1 cellular context compared by ENCODE assay signal in the genomic region with DNA sequence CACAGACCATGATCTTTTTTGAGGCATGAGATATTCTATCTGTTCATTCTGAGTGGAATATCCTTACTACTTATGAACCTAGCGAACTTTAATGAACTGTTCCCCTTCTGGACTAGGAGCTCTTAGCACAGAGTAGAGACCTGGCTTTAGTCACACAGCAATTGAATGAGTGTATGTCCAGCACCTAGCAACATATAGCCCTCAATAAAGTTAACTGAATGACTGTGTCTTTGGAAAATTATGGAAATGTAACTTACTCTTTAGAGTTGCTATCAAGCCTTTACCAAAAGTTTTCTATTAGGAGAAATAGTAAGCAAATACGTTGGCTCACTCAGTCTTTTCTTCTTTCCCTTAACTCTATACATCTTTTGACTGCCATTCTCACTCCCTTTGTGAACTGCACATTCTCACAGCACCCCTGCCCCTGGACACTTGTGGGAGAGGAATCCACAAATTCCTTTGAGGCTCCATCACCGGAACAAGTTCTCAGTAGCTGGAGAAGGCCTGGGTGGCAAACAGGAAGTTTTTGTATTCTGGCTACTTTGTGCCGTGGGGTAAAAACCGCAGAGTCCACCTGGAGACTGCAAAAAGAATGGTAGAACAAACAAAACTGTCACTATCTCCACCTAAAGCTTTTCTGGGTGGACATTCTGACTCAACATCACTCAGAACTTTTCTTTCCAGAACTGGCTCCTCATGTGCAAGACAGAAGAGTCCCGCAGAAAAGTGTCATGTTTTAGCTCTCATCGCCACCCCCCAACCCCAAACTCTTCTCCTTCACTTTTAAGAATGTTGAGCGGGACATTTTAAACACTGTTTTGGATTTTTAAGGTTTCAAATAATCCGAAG.
A peak's percentile ranks its signal among the peaks of the same experiment; 100 is the strongest.
TF ChIP-seq lines count a peak whose summit lies in the region.

No MANE protein-coding gene starts in this region.

TF ChIP-seq in HepG2, 621 proteins besides CTCF, POLR2A, EP300 and RAD21 (continued from another document and continues in another):
- TF ChIP-seq POLR2AphosphoS5 (IDR thresholded peaks at IDR 0.05; ENCODE audit: low read depth, low read length) (no peak), GPN1 (CRISPR knock-in tag; IDR thresholded peaks at IDR 0.05; ENCODE audit: borderline replicate concordance) (no peak), PRMT3 (CRISPR knock-in tag; IDR thresholded peaks at IDR 0.05; ENCODE audit: borderline replicate concordance, low read depth) (no peak), ERF (CRISPR knock-in tag; IDR thresholded peaks at IDR 0.05) (0 out of 2 replicates have a peak, but pooled peaks have one; percentile 21), NONO (IDR thresholded peaks at IDR 0.05) (no peak), NONO (CRISPR knock-in tag; conservative IDR thresholded peaks at IDR 0.05) (peak; percentile 8; the same call in 1 of the 2 replicates), NCOR1 (IDR thresholded peaks at IDR 0.05; ENCODE audit: borderline replicate concordance, low read length) (no peak), MXD3 (CRISPR knock-in tag; IDR thresholded peaks at IDR 0.05) (no peak), SPEN (CRISPR knock-in tag; IDR thresholded peaks at IDR 0.05; ENCODE audit: low read depth) (no peak), NCOA1 (CRISPR knock-in tag; IDR thresholded peaks at IDR 0.05) (no peak; the same call in 1 of the 2 replicates), ZNF333 (CRISPR knock-in tag; IDR thresholded peaks at IDR 0.05; ENCODE audit: borderline replicate concordance) (no peak), NR1H2 (CRISPR knock-in tag; IDR thresholded peaks at IDR 0.05; ENCODE audit: borderline replicate concordance, low read depth) (no peak), FOXP1 (IDR thresholded peaks at IDR 0.05) (no peak), FOXP1 (CRISPR knock-in tag; IDR thresholded peaks at IDR 0.05) (no peak), ZNF329 (CRISPR knock-in tag; IDR thresholded peaks at IDR 0.05; ENCODE audit: low read depth) (no peak), NR2F2 (IDR thresholded peaks at IDR 0.05; ENCODE audit: borderline replicate concordance, low read depth) (no peak), ZNF629 (CRISPR knock-in tag; conservative IDR thresholded peaks at IDR 0.05) (no peak), HOXA7 (CRISPR knock-in tag; IDR thresholded peaks at IDR 0.05) (no peak), DNMT3B (CRISPR knock-in tag; conservative IDR thresholded peaks at IDR 0.05) (peak; percentile 62; the same call in 1 of the 2 replicates), NBN (conservative IDR thresholded peaks at IDR 0.05) (no peak), MED13 (CRISPR knock-in tag; IDR thresholded peaks at IDR 0.05) (no peak), IKZF1 (IDR thresholded peaks at IDR 0.05) (no peak), HDAC6 (IDR thresholded peaks at IDR 0.05; ENCODE audit: low read depth, low read length) (no peak), ZNF326 (CRISPR knock-in tag; IDR thresholded peaks at IDR 0.05; ENCODE audit: borderline replicate concordance) (no peak), ELF3 (CRISPR knock-in tag; IDR thresholded peaks at IDR 0.05) (peak; percentile 52; the same call in 1 of the 2 replicates), ZEB1 (IDR thresholded peaks at IDR 0.05; ENCODE audit: insufficient replicate concordance, low read depth) (no peak), ZNF562 (CRISPR knock-in tag; IDR thresholded peaks at IDR 0.05; ENCODE audit: borderline replicate concordance) (no peak; the same call in 1 of the 2 replicates), REST (IDR thresholded peaks at IDR 0.05; ENCODE audit: borderline replicate concordance in 1 of 2, low read depth in 1 of 2, low read length in 2 of 2) (no peak; a peak in 1 of 4 replicates), SMARCC2 (IDR thresholded peaks at IDR 0.05) (no peak), FIP1L1 (IDR thresholded peaks at IDR 0.05; ENCODE audit: borderline replicate concordance, insufficient read depth, low read depth, low read length) (no peak), ZC3H4 (CRISPR knock-in tag; IDR thresholded peaks at IDR 0.05; ENCODE audit: borderline replicate concordance) (no peak), SMYD3 (CRISPR knock-in tag; IDR thresholded peaks at IDR 0.05) (no peak), CSRNP2 (CRISPR knock-in tag; conservative IDR thresholded peaks at IDR 0.05; ENCODE audit: low read depth) (no peak), HNRNPH1 (optimal IDR thresholded peaks at IDR 0.05; ENCODE audit: low read depth, low read length) (no peak), TOE1 (CRISPR knock-in tag; IDR thresholded peaks at IDR 0.05) (no peak), ATF3 (CRISPR knock-in tag; IDR thresholded peaks at IDR 0.05) (peak; percentile 59; the same call in 1 of the 2 replicates)
- TF ChIP-seq, protein P1, sequence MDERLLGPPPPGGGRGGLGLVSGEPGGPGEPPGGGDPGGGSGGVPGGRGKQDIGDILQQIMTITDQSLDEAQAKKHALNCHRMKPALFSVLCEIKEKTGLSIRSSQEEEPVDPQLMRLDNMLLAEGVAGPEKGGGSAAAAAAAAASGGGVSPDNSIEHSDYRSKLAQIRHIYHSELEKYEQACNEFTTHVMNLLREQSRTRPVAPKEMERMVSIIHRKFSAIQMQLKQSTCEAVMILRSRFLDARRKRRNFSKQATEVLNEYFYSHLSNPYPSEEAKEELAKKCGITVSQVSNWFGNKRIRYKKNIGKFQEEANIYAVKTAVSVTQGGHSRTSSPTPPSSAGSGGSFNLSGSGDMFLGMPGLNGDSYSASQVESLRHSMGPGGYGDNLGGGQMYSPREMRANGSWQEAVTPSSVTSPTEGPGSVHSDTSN (CRISPR knock-in tag; IDR thresholded peaks at IDR 0.05): no peak
- TF ChIP-seq, protein P2, sequence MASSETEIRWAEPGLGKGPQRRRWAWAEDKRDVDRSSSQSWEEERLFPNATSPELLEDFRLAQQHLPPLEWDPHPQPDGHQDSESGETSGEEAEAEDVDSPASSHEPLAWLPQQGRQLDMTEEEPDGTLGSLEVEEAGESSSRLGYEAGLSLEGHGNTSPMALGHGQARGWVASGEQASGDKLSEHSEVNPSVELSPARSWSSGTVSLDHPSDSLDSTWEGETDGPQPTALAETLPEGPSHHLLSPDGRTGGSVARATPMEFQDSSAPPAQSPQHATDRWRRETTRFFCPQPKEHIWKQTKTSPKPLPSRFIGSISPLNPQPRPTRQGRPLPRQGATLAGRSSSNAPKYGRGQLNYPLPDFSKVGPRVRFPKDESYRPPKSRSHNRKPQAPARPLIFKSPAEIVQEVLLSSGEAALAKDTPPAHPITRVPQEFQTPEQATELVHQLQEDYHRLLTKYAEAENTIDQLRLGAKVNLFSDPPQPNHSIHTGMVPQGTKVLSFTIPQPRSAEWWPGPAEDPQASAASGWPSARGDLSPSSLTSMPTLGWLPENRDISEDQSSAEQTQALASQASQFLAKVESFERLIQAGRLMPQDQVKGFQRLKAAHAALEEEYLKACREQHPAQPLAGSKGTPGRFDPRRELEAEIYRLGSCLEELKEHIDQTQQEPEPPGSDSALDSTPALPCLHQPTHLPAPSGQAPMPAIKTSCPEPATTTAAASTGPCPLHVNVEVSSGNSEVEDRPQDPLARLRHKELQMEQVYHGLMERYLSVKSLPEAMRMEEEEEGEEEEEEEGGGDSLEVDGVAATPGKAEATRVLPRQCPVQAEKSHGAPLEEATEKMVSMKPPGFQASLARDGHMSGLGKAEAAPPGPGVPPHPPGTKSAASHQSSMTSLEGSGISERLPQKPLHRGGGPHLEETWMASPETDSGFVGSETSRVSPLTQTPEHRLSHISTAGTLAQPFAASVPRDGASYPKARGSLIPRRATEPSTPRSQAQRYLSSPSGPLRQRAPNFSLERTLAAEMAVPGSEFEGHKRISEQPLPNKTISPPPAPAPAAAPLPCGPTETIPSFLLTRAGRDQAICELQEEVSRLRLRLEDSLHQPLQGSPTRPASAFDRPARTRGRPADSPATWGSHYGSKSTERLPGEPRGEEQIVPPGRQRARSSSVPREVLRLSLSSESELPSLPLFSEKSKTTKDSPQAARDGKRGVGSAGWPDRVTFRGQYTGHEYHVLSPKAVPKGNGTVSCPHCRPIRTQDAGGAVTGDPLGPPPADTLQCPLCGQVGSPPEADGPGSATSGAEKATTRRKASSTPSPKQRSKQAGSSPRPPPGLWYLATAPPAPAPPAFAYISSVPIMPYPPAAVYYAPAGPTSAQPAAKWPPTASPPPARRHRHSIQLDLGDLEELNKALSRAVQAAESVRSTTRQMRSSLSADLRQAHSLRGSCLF (CRISPR knock-in tag; IDR thresholded peaks at IDR 0.05; ENCODE audit: borderline replicate concordance): no peak
- TF ChIP-seq, protein P3, sequence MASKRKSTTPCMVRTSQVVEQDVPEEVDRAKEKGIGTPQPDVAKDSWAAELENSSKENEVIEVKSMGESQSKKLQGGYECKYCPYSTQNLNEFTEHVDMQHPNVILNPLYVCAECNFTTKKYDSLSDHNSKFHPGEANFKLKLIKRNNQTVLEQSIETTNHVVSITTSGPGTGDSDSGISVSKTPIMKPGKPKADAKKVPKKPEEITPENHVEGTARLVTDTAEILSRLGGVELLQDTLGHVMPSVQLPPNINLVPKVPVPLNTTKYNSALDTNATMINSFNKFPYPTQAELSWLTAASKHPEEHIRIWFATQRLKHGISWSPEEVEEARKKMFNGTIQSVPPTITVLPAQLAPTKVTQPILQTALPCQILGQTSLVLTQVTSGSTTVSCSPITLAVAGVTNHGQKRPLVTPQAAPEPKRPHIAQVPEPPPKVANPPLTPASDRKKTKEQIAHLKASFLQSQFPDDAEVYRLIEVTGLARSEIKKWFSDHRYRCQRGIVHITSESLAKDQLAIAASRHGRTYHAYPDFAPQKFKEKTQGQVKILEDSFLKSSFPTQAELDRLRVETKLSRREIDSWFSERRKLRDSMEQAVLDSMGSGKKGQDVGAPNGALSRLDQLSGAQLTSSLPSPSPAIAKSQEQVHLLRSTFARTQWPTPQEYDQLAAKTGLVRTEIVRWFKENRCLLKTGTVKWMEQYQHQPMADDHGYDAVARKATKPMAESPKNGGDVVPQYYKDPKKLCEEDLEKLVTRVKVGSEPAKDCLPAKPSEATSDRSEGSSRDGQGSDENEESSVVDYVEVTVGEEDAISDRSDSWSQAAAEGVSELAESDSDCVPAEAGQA (IDR thresholded peaks at IDR 0.05; ENCODE audit: low read depth): no peak
- TF ChIP-seq, protein P3 (CRISPR knock-in tag; IDR thresholded peaks at IDR 0.05; ENCODE audit: borderline replicate concordance): no peak
- TF ChIP-seq, protein P4, sequence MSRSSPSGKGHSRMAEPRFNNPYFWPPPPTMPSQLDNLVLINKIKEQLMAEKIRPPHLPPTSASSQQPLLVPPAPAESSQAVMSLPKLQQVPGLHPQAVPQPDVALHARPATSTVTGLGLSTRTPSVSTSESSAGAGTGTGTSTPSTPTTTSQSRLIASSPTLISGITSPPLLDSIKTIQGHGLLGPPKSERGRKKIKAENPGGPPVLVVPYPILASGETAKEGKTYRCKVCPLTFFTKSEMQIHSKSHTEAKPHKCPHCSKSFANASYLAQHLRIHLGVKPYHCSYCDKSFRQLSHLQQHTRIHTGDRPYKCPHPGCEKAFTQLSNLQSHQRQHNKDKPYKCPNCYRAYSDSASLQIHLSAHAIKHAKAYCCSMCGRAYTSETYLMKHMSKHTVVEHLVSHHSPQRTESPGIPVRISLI (CRISPR knock-in tag; IDR thresholded peaks at IDR 0.05; ENCODE audit: borderline replicate concordance): no peak
